ENCODE assay signal across 8 cellular contexts in genomic region chr5:177134653-177135225, GRCh38. TPM values are rescaled to one million over a fixed set of nuclear protein-coding genes. Genes with fewer than 3 reads are reported as not detected.
A peak's percentile ranks its signal among the peaks of the same experiment; 100 is the strongest.
DNase-seq lines count a peak whose midpoint lies in the region; ATAC-seq, FAIRE-seq and TF ChIP-seq lines count a peak whose summit lies in the region.

No MANE protein-coding gene starts in this region.

- intact Hi-C loops in heart right ventricle (cut with DNase I) (loop anchor here in 1 of 10 donors (5.0 kb wide), 1 partner anchor 218 kb away; the partner anchor contains the start of gene LMAN2), Right ventricle myocardium superior (cut with DNase I) (loop anchor here (10.0 kb wide), 1 partner anchor 160 kb away; no protein-coding TSS in a partner anchor), HepG2 (cut with micrococcal nuclease; ENCODE audit: unreplicated experiment) (no loop called here), transverse colon (cut with DNase I; ENCODE audit: low total_unique reads) (no loop called here)

- peaks cover 49% of the 10 kb centered on the region for H3K4me1 Mint-ChIP-seq in activated naive CD8-positive, alpha-beta T cell (ENCODE audit: low read depth)

- TF ChIP-seq RAD21 in HepG2 (CRISPR knock-in tag; IDR thresholded peaks at IDR 0.05): no peak

- H3K4me1 ChIP-seq in heart right ventricle: peaks cover 21 to 62% (median 53%) of the 10 kb centered on the region in 9 donors
- no peaks in the 10 kb centered on the region for H3K4me1 ChIP-seq in HepG2 (ENCODE audit: insufficient read depth, low read length)
- H3K4me1 ChIP-seq in transverse colon: peaks cover 28 to 51% (median 33%) of the 10 kb centered on the region in 4 donors

- H4K20me1 ChIP-seq in HepG2 (ENCODE audit: insufficient read depth, low read length): no peaks in the 10 kb centered on the region

- peak overlapping the region; percentile 45; the same call in 1 of the 2 replicates for H3K4me2 ChIP-seq in HepG2 (ENCODE audit: low read depth, low read length)

- H3K27ac ChIP-seq in heart right ventricle (peak overlapping the region; percentile 85 to 98 (median 94)), HepG2 (ENCODE audit: extremely low read length, insufficient read depth, low read length) (no peak overlapping the region), transverse colon (peak overlapping the region; percentile 90 to 97 (median 94))

- TF ChIP-seq EP300 in HepG2 (IDR thresholded peaks at IDR 0.05; ENCODE audit: low read depth in 2 of 2, low read length in 2 of 2): no peak
- TF ChIP-seq EP300 in HepG2 (CRISPR knock-in tag; IDR thresholded peaks at IDR 0.05; ENCODE audit: borderline replicate concordance): no peak
- TF ChIP-seq EP300 in transverse colon (IDR thresholded peaks at IDR 0.05; ENCODE audit: low read depth): no peak

- peak in 1 of 8 donors; percentile 1 for ATAC-seq in heart right ventricle
- no peak for ATAC-seq in Right ventricle myocardium superior (ENCODE audit: poor library complexity)
- no peak for ATAC-seq in HepG2
- no peak for ATAC-seq in GM21737 (IDR thresholded peaks at IDR 0.05; ENCODE audit: unreplicated experiment)

- H3K79me2 ChIP-seq in HepG2 (ENCODE audit: insufficient read depth, low read length): no peaks in the 10 kb centered on the region

- peaks cover 10% of the 10 kb centered on the region for H3K36me3 Mint-ChIP-seq in activated naive CD8-positive, alpha-beta T cell

- H2AFZ ChIP-seq in HepG2 (ENCODE audit: low read length): no peak overlapping the region

- H3K9me3 ChIP-seq in heart right ventricle: no peaks in the 10 kb centered on the region
- H3K9me3 ChIP-seq in HepG2 (ENCODE audit: low read length): no peaks in the 10 kb centered on the region
- H3K9me3 ChIP-seq in transverse colon: no peaks in the 10 kb centered on the region

- no peak overlapping the region for H3K9ac ChIP-seq in HepG2 (ENCODE audit: insufficient read depth, low read depth, low read length)

- POLR2A ChIA-PET in HepG2 (lab: Yijun Ruan, JAX): no interaction called here

- TF ChIP-seq CTCF in heart right ventricle (IDR thresholded peaks at IDR 0.05) (no peak), HepG2 (CRISPR knock-in tag; IDR thresholded peaks at IDR 0.05) (no peak), transverse colon (IDR thresholded peaks at IDR 0.05) (no peak)

- peak overlapping the region; percentile 89 for H3K27ac Mint-ChIP-seq in activated naive CD8-positive, alpha-beta T cell

- WGBS in heart right ventricle, 2 donors: 12 to 15% methylated on average over 13 of the region's 13 CpGs
- WGBS in HepG2 (ENCODE audit: low lambda C conversion rate): 71% methylated on average over 8 of the region's 13 CpGs
- 9 to 38% methylated on average over 3 to 12 of the region's 13 CpGs for WGBS in transverse colon (ENCODE audit: low coverage in 1 of 2), 2 donors

- CTCF ChIA-PET in HepG2 (lab: Yijun Ruan, JAX; ENCODE audit: low intra/inter-chr PET ratio, low total read pairs): no interaction called here

- no TSS peak for BruUV-seq in HepG2 (replicated peaks; lab: Mats Ljungman, UMichigan)

- H3K27me3 Mint-ChIP-seq in activated naive CD8-positive, alpha-beta T cell: no peaks in the 10 kb centered on the region

- no peaks in the 10 kb centered on the region for H3K27me3 ChIP-seq in heart right ventricle
- H3K27me3 ChIP-seq in HepG2 (ENCODE audit: control insufficient read depth in 1 of 2, insufficient read depth in 2 of 2, low read length in 2 of 2): peaks cover 0 to 11% of the 10 kb centered on the region in 2 experiments; a peak in 2 of 5 replicates
- H3K27me3 ChIP-seq in transverse colon: no peaks in the 10 kb centered on the region

- no peak for FAIRE-seq in HepG2 (lab: Jason Lieb, UNC)

- H3K36me3 ChIP-seq in heart right ventricle: peaks cover 0 to 48% (median 18%) of the 10 kb centered on the region in 9 donors
- H3K36me3 ChIP-seq in HepG2 (replicated peaks in 1 of 2; ENCODE audit: control insufficient read depth in 1 of 2, insufficient read depth in 2 of 2, low read length in 2 of 2): no peaks in the 10 kb centered on the region
- peaks cover 0 to 19% (median 3%) of the 10 kb centered on the region in 4 donors for H3K36me3 ChIP-seq in transverse colon

- H3K4me3 Mint-ChIP-seq in activated naive CD8-positive, alpha-beta T cell: peak overlapping the region; percentile 88

- in situ Hi-C loops in HepG2 (cut with HindIII; ENCODE audit: extremely low pct_ligation_motif_present, low pct_unique_long_range_greater_than_20kb) (no loop called here), transverse colon (cut with MboI; ENCODE audit: low pct_ligation_motif_present in 1 of 4, low pct_unique_long_range_greater_than_20kb in 1 of 4, low sequenced_read_pairs in 3 of 4) (loop anchor here in 1 of 4 donors (25.0 kb wide), 1 partner anchor 153 kb away; no protein-coding TSS in a partner anchor)

- TF ChIP-seq POLR2A in HepG2 (IDR thresholded peaks at IDR 0.05; ENCODE audit: insufficient read depth in 1 of 2, low read depth in 2 of 2, low read length in 2 of 2): no peak
- TF ChIP-seq POLR2A in transverse colon (IDR thresholded peaks at IDR 0.05): no peak

- H3K4me3 ChIP-seq in heart right ventricle (peak overlapping the region; percentile 65 to 90 (median 74)), HepG2 (replicated peaks in 1 of 3; ENCODE audit: insufficient read depth in 1 of 3, low read depth in 2 of 3, low read length in 3 of 3) (peak overlapping the region in 2 of 3 experiments; percentile 16 to 23; a peak in 1 of 6 replicates), transverse colon (peak overlapping the region; percentile 69 to 78 (median 72))

- no peaks in the 10 kb centered on the region for H3K9me3 Mint-ChIP-seq in activated naive CD8-positive, alpha-beta T cell (ENCODE audit: low read depth)

- DNase-seq in heart right ventricle: no peak
- DNase-seq in Right ventricle myocardium superior: no peak
- no peak for DNase-seq in HepG2 (ENCODE audit: low spot score)
- DNase-seq in transverse colon: no peak
- DNase-seq in T1000 (lab: John Stamatoyannopoulos, UW): no peak
- DNase-seq in NCI-H446 treated with DMSO at 0.1 percent for 48 hours (lab: John Stamatoyannopoulos, UW): no peak

TF ChIP-seq in HepG2, 621 proteins besides CTCF, POLR2A, EP300 and RAD21 (continues in another document):
- TF ChIP-seq TBX2 (CRISPR knock-in tag; IDR thresholded peaks at IDR 0.05; ENCODE audit: borderline replicate concordance): no peak

RNA-seq across cellular contexts. Expression of gene NSD1, which starts 1.2 kb away (rescaled TPM):
- total RNA-seq in heart right ventricle (10 to 100 TPM; 34.4 to 62.9 (median 47.2) TPM), Right ventricle myocardium superior (33.6 TPM), HepG2 (2016; rRNA removed; fragmentation: Illumina TruSeq; extraction: Trizol) (0.09 and 0.18 TPM in 2 replicates), transverse colon (10 to 100 TPM; 32.6 to 84.9 (median 60.7) TPM)
- polyA plus RNA-seq in heart right ventricle (10 to 100 TPM in 1 of 2 donors, 1 to 10 TPM in 1; 5.6 to 10.0 TPM), HepG2 (2011; rRNA removed) (0.01 and 0.05 TPM in 2 replicates)
- under 0.01 TPM in 1 of 2 replicates, not detected in the other for total RNA-seq in HepG2 (2016; cell fraction: cytosol; rRNA removed; fragmentation: Illumina TruSeq; extraction: Trizol; ENCODE audit: low read depth)
- 0.04 and 0.09 TPM in 2 replicates for total RNA-seq in HepG2 (2016; cell fraction: insoluble cytoplasmic fraction; rRNA removed; fragmentation: Illumina TruSeq; extraction: Trizol)
- 0.10 and 0.12 TPM in 2 replicates for total RNA-seq in HepG2 (2016; cell fraction: membrane; rRNA removed; fragmentation: Illumina TruSeq; extraction: Trizol)
- 0.16 and 0.19 TPM in 2 replicates for total RNA-seq in HepG2 (2016; cell fraction: nucleus; rRNA removed; fragmentation: Illumina TruSeq; extraction: Trizol)
- polyA plus RNA-seq in HepG2 (2011; cell fraction: cytosol; rRNA removed): under 0.01 and 0.01 TPM in 2 replicates
- 0.06 and 0.09 TPM in 2 replicates for polyA plus RNA-seq in HepG2 (2011; cell fraction: nucleus; rRNA removed)
- polyA plus RNA-seq in HepG2 (2012): 0.01 TPM in 1 of 2 replicates, not detected in the other
- polyA plus RNA-seq in HepG2 (2016; cell fraction: cytosol; fragmentation: Illumina TruSeq; extraction: Trizol; ENCODE audit: low read depth): not detected in 2 replicates
- polyA plus RNA-seq in HepG2 (2016; cell fraction: insoluble cytoplasmic fraction; fragmentation: Illumina TruSeq; extraction: Trizol; ENCODE audit: low read depth): not detected in 2 replicates
- not detected in 2 replicates for polyA plus RNA-seq in HepG2 (2016; cell fraction: membrane; fragmentation: Illumina TruSeq; extraction: Trizol; ENCODE audit: low read depth)
- polyA plus RNA-seq in HepG2 (2016; cell fraction: nucleus; fragmentation: Illumina TruSeq; extraction: Trizol; ENCODE audit: insufficient read depth, low read depth): 0.07 and 0.29 TPM in 2 replicates
- 0.12 and 50.5 TPM in 2 replicates for polyA minus RNA-seq in HepG2 (2011; rRNA and poly(A)+ RNA removed; ENCODE audit: low replicate concordance)
- 0.10 and 0.26 TPM in 2 replicates for polyA minus RNA-seq in HepG2 (2011; cell fraction: cytosol; rRNA and poly(A)+ RNA removed)
- 0.12 and 0.52 TPM in 2 replicates for polyA minus RNA-seq in HepG2 (2011; cell fraction: nucleus; rRNA and poly(A)+ RNA removed)

RNA-seq across cellular contexts. Expression of gene FGFR4, which starts 48.0 kb away (rescaled TPM):
- 1 to 10 TPM in 2 of 10 donors, under 1 TPM in 7, not detected in 1; 0.25 to 2.7 (median 0.37) TPM for total RNA-seq in heart right ventricle
- polyA plus RNA-seq in heart right ventricle: 1 to 10 TPM; 1.4 to 2.4 TPM
- total RNA-seq in Right ventricle myocardium superior: 2.3 TPM
- 109 and 219 TPM in 2 replicates for total RNA-seq in HepG2 (2016; rRNA removed; fragmentation: Illumina TruSeq; extraction: Trizol)
- total RNA-seq in HepG2 (2016; cell fraction: cytosol; rRNA removed; fragmentation: Illumina TruSeq; extraction: Trizol; ENCODE audit: low read depth): 52.3 and 56.4 TPM in 2 replicates
- total RNA-seq in HepG2 (2016; cell fraction: insoluble cytoplasmic fraction; rRNA removed; fragmentation: Illumina TruSeq; extraction: Trizol): 90.0 and 222 TPM in 2 replicates
- 106 and 116 TPM in 2 replicates for total RNA-seq in HepG2 (2016; cell fraction: membrane; rRNA removed; fragmentation: Illumina TruSeq; extraction: Trizol)
- 196 and 244 TPM in 2 replicates for total RNA-seq in HepG2 (2016; cell fraction: nucleus; rRNA removed; fragmentation: Illumina TruSeq; extraction: Trizol)
- 129 and 188 TPM in 2 replicates for polyA plus RNA-seq in HepG2 (2011; rRNA removed)
- 134 and 208 TPM in 2 replicates for polyA plus RNA-seq in HepG2 (2011; cell fraction: cytosol; rRNA removed)
- 419 and 525 TPM in 2 replicates for polyA plus RNA-seq in HepG2 (2011; cell fraction: nucleus; rRNA removed)
- polyA plus RNA-seq in HepG2 (2012): 133 and 146 TPM in 2 replicates
- polyA plus RNA-seq in HepG2 (2016; cell fraction: cytosol; fragmentation: Illumina TruSeq; extraction: Trizol; ENCODE audit: low read depth): 42.6 and 44.6 TPM in 2 replicates
- 85.7 and 113 TPM in 2 replicates for polyA plus RNA-seq in HepG2 (2016; cell fraction: insoluble cytoplasmic fraction; fragmentation: Illumina TruSeq; extraction: Trizol; ENCODE audit: low read depth)
- polyA plus RNA-seq in HepG2 (2016; cell fraction: membrane; fragmentation: Illumina TruSeq; extraction: Trizol; ENCODE audit: low read depth): 86.4 and 98.3 TPM in 2 replicates
- polyA plus RNA-seq in HepG2 (2016; cell fraction: nucleus; fragmentation: Illumina TruSeq; extraction: Trizol; ENCODE audit: insufficient read depth, low read depth): 453 and 457 TPM in 2 replicates
- 8.0 and 375 TPM in 2 replicates for polyA minus RNA-seq in HepG2 (2011; rRNA and poly(A)+ RNA removed; ENCODE audit: low replicate concordance)
- polyA minus RNA-seq in HepG2 (2011; cell fraction: cytosol; rRNA and poly(A)+ RNA removed): 121 and 152 TPM in 2 replicates
- 148 and 160 TPM in 2 replicates for polyA minus RNA-seq in HepG2 (2011; cell fraction: nucleus; rRNA and poly(A)+ RNA removed)
- total RNA-seq in transverse colon: 10 to 100 TPM; 15.3 to 86.2 (median 22.2) TPM

Comparison
In these comparisons a context has a peak if more than half of its experiments do, and no peak if none do; other contexts are left out.
1. H3K4me3 ChIP-seq: peak in every context shown above with its lines; median percentile 74 in heart right ventricle; 72 in transverse colon; 20 in HepG2.
2. RNA of gene NSD1, which starts 1.2 kb away (total RNA-seq): 32.6 to 84.9 TPM in transverse colon, 34.4 to 62.9 TPM in heart right ventricle and 33.6 TPM in Right ventricle myocardium superior (single experiment); under 0.01 to 0.19 TPM in HepG2; every median in the first group is over 10 times any median in the second.